13 cellular contexts compared by ENCODE assay signal in genomic region chr5:76954383-76954763, GRCh38. TPM values are rescaled to one million over a fixed set of nuclear protein-coding genes. Genes with fewer than 3 reads are reported as not detected.
DNase-seq lines count a peak whose midpoint lies in the region; ATAC-seq and TF ChIP-seq lines count a peak whose summit lies in the region.
"Had no signal": no experiment of that assay in that cellular context is flagged by ENCODE, and none has a peak within 500 bp of the region (broad histone marks: within the 10 kb centered on the region; RNA-seq: fewer than 3 reads in every experiment).

No MANE protein-coding gene starts in this region.

- peak overlapping the region; percentile 3 for H3K4me3 Mint-ChIP-seq in CD8-positive, alpha-beta T cell
- peak overlapping the region in 5 of 10 donors; percentile 10 to 46 (median 35) for H3K4me3 Mint-ChIP-seq in naive thymus-derived CD4-positive, alpha-beta T cell

- H3K18ac ChIP-seq in trophoblast cell (ENCODE audit: low read length) = no peak overlapping the region

- no peak overlapping the region for H3K27ac Mint-ChIP-seq in CD8-positive, alpha-beta T cell
- H3K27ac Mint-ChIP-seq in naive thymus-derived CD4-positive, alpha-beta T cell = no peak overlapping the region

- no peaks in the 10 kb centered on the region for H3K36me3 ChIP-seq in CD8-positive, alpha-beta T cell (ENCODE audit: insufficient read depth, low read length)
- H3K36me3 ChIP-seq in WERI-Rb-1 (no peaks in the 10 kb centered on the region), trophoblast cell (ENCODE audit: control insufficient read depth in 1 of 2, insufficient read depth in 2 of 2, low read length in 2 of 2) (no peaks in the 10 kb centered on the region)
- H3K36me3 ChIP-seq in naive thymus-derived CD4-positive, alpha-beta T cell (ENCODE audit: control insufficient read depth in 2 of 3, insufficient read depth in 3 of 3, low read length in 3 of 3) = no peaks in the 10 kb centered on the region
- H3K36me3 ChIP-seq: tibial nerve had no signal

- H3K23ac ChIP-seq in trophoblast cell (ENCODE audit: low read length) = no peak overlapping the region

- H3K27me3 ChIP-seq in CD8-positive, alpha-beta T cell (ENCODE audit: insufficient read depth, low read length) = no peaks in the 10 kb centered on the region
- H3K27me3 ChIP-seq in WERI-Rb-1 (ENCODE audit: insufficient read depth, low read depth, severe bottlenecking) (peaks cover 41% of the 10 kb centered on the region), right cardiac atrium (ENCODE audit: control insufficient read depth, insufficient read depth) (no peaks in the 10 kb centered on the region), trophoblast cell (ENCODE audit: insufficient read depth, low read length) (peaks cover 32% of the 10 kb centered on the region)
- H3K27me3 ChIP-seq in naive thymus-derived CD4-positive, alpha-beta T cell (ENCODE audit: control insufficient read depth in 2 of 2, insufficient read depth in 2 of 2, low read length in 2 of 2) = no peaks in the 10 kb centered on the region

- TF ChIP-seq CTCF in CD8-positive, alpha-beta T cell (IDR thresholded peaks at IDR 0.05) = no peak
- TF ChIP-seq CTCF in WERI-Rb-1 (IDR thresholded peaks at IDR 0.05; ENCODE audit: low read depth, low read length) = no peak

- H3K4me1 ChIP-seq in CD8-positive, alpha-beta T cell (ENCODE audit: insufficient read depth, low read length) = no peaks in the 10 kb centered on the region
- H3K4me1 ChIP-seq in right cardiac atrium (ENCODE audit: control insufficient read depth, insufficient read depth, low read length) (no peaks in the 10 kb centered on the region), trophoblast cell (ENCODE audit: control insufficient read depth in 1 of 2, insufficient read depth in 2 of 2, low read length in 2 of 2) (peaks cover 10 to 15% of the 10 kb centered on the region in 2 experiments)
- H3K4me1 ChIP-seq in naive thymus-derived CD4-positive, alpha-beta T cell (ENCODE audit: control insufficient read depth in 2 of 2, insufficient read depth in 2 of 2, low read length in 2 of 2) = no peaks in the 10 kb centered on the region

- no peak overlapping the region for H3K4ac ChIP-seq in trophoblast cell (ENCODE audit: low read depth, low read length)

- H3K27ac ChIP-seq in CD8-positive, alpha-beta T cell (ENCODE audit: low read depth, low read length) = no peak overlapping the region
- H3K27ac ChIP-seq in WERI-Rb-1 (no peak overlapping the region), right cardiac atrium (ENCODE audit: low read length) (peak overlapping the region; percentile 42), trophoblast cell (ENCODE audit: low read depth, low read length) (no peak overlapping the region)
- no peak overlapping the region for H3K27ac ChIP-seq in naive thymus-derived CD4-positive, alpha-beta T cell (ENCODE audit: low read depth, low read length)
- H3K27ac ChIP-seq: tibial nerve had no signal

- CTCF ChIA-PET in CD8-positive, alpha-beta T cell (lab: Charles Lee) = no interaction called here
- CTCF ChIA-PET in naive thymus-derived CD4-positive, alpha-beta T cell (lab: Charles Lee) = no interaction called here

- H3K4me1 Mint-ChIP-seq in CD8-positive, alpha-beta T cell (ENCODE audit: low read depth) = peaks cover 8% of the 10 kb centered on the region
- peaks cover 0 to 12% (median 5%) of the 10 kb centered on the region in 7 donors for H3K4me1 Mint-ChIP-seq in naive thymus-derived CD4-positive, alpha-beta T cell

- no peak overlapping the region for H3K9ac ChIP-seq in trophoblast cell (ENCODE audit: low read length)

- no peak overlapping the region for H3K14ac ChIP-seq in trophoblast cell (ENCODE audit: low read length)

- POLR2A ChIA-PET in CD8-positive, alpha-beta T cell (lab: Charles Lee) = no interaction called here
- POLR2A ChIA-PET in naive thymus-derived CD4-positive, alpha-beta T cell (lab: Charles Lee) = no interaction called here

- H4K91ac ChIP-seq in trophoblast cell (ENCODE audit: low read depth, low read length) = no peak overlapping the region

- peaks cover 39% of the 10 kb centered on the region for H3K27me3 Mint-ChIP-seq in CD8-positive, alpha-beta T cell (ENCODE audit: low read depth)
- peaks cover 36 to 61% (median 41%) of the 10 kb centered on the region in 5 donors for H3K27me3 Mint-ChIP-seq in naive thymus-derived CD4-positive, alpha-beta T cell

- H3K9me3 ChIP-seq in CD8-positive, alpha-beta T cell (ENCODE audit: low read length) = no peaks in the 10 kb centered on the region
- H3K9me3 ChIP-seq in WERI-Rb-1 (ENCODE audit: severe bottlenecking) (no peaks in the 10 kb centered on the region), right cardiac atrium (ENCODE audit: control insufficient read depth, low read length) (no peaks in the 10 kb centered on the region), trophoblast cell (ENCODE audit: insufficient read depth, low read depth, low read length) (peaks cover 4% of the 10 kb centered on the region)
- no peaks in the 10 kb centered on the region for H3K9me3 ChIP-seq in naive thymus-derived CD4-positive, alpha-beta T cell (ENCODE audit: control insufficient read depth in 2 of 3, low read length in 3 of 3)
- H3K9me3 ChIP-seq: tibial nerve had no signal

- no peaks in the 10 kb centered on the region for H3K9me3 Mint-ChIP-seq in CD8-positive, alpha-beta T cell
- no peaks in the 10 kb centered on the region for H3K9me3 Mint-ChIP-seq in naive thymus-derived CD4-positive, alpha-beta T cell

- intact Hi-C loops in CD8-positive, alpha-beta T cell (cut with DNase I, micrococcal nuclease) = no loop called here
- intact Hi-C loops in right cardiac atrium (cut with DNase I) = no loop called here
- intact Hi-C loops in naive thymus-derived CD4-positive, alpha-beta T cell (cut with micrococcal nuclease) = no loop called here

- no peaks in the 10 kb centered on the region for H3K79me1 ChIP-seq in trophoblast cell (ENCODE audit: low read length)

- no peaks in the 10 kb centered on the region for H3K79me2 ChIP-seq in trophoblast cell (ENCODE audit: control insufficient read depth, insufficient read depth, low read length, poor library complexity)

- no peak overlapping the region for H4K8ac ChIP-seq in trophoblast cell (ENCODE audit: low read depth, low read length)

- H2AK5ac ChIP-seq in trophoblast cell (ENCODE audit: low read length) = no peak overlapping the region

- H3K36me3 Mint-ChIP-seq in CD8-positive, alpha-beta T cell = no peaks in the 10 kb centered on the region
- no peaks in the 10 kb centered on the region for H3K36me3 Mint-ChIP-seq in naive thymus-derived CD4-positive, alpha-beta T cell

- H3K4me2 ChIP-seq in trophoblast cell (ENCODE audit: low read length) = peak overlapping the region; percentile 73

- ATAC-seq in CD8-positive, alpha-beta T cell = no peak
- ATAC-seq in right cardiac atrium = peak in 1 of 2 donors; percentile 62
- ATAC-seq in naive thymus-derived CD4-positive, alpha-beta T cell = no peak
- no peak for ATAC-seq in GM18858 (IDR thresholded peaks at IDR 0.05; ENCODE audit: unreplicated experiment)
- ATAC-seq in GM19328 (IDR thresholded peaks at IDR 0.05; ENCODE audit: unreplicated experiment) = no peak
- ATAC-seq: GM12878 had no signal

- H2AFZ ChIP-seq in trophoblast cell (ENCODE audit: insufficient read depth, low read length, poor library complexity) = no peak overlapping the region

- H2BK120ac ChIP-seq in trophoblast cell (ENCODE audit: insufficient read depth, low read length, poor library complexity) = no peak overlapping the region

- H4K12ac ChIP-seq in trophoblast cell (ENCODE audit: low read depth, low read length) = no peak overlapping the region

- no peak overlapping the region for H2BK12ac ChIP-seq in trophoblast cell (ENCODE audit: low read length)

- H3K4me3 ChIP-seq in CD8-positive, alpha-beta T cell (ENCODE audit: low read depth, low read length) = no peak overlapping the region
- H3K4me3 ChIP-seq in WERI-Rb-1 (ENCODE audit: low read depth, low read length) = peak overlapping the region; percentile 31
- H3K4me3 ChIP-seq in right cardiac atrium (ENCODE audit: low read length) = peak overlapping the region; percentile 38
- H3K4me3 ChIP-seq in trophoblast cell (ENCODE audit: low read depth, low read length) = no peak overlapping the region
- H3K4me3 ChIP-seq in naive thymus-derived CD4-positive, alpha-beta T cell (ENCODE audit: low read length) = no peak overlapping the region
- H3K4me3 ChIP-seq: GM12878 had no signal

- H2BK5ac ChIP-seq in trophoblast cell (ENCODE audit: low read depth, low read length, poor library complexity) = no peak overlapping the region

- WGBS in right cardiac atrium = 5% methylated on average over 25 of the region's 25 CpGs
- WGBS in trophoblast cell (ENCODE audit: extremely low coverage, insufficient coverage, insufficient read length) = no CpG with 5 or more reads among the region's 25 CpGs

- no peak for DNase-seq in CD8-positive, alpha-beta T cell
- DNase-seq in WERI-Rb-1 (no peak), right cardiac atrium (peak; percentile 15 to 53 (median 30)), trophoblast cell (no peak), amygdala (lab: John Stamatoyannopoulos, UW) (no peak)
- no peak for DNase-seq in naive thymus-derived CD4-positive, alpha-beta T cell
- DNase-seq: activated CD4-positive, alpha-beta T cell treated with anti-CD3 and anti-CD28 coated beads for 1 hour; stimulated activated CD4-positive, alpha-beta T cell treated with anti-CD3 and anti-CD28 coated beads, Interleukin-4, amount 100 ng/mL, for 24 hours had no signal

RNA-seq across cellular contexts. Expression of gene CRHBP, which starts 1.5 kb away (rescaled TPM):
- total RNA-seq in CD8-positive, alpha-beta T cell = not detected
- 1 to 10 TPM; 3.0 to 5.0 (median 4.3) TPM for total RNA-seq in right cardiac atrium
- polyA plus RNA-seq in right cardiac atrium = 4.5 TPM
- 0.07 and 0.08 TPM in 2 replicates for polyA plus RNA-seq in trophoblast cell (2013)
- 1 to 10 TPM in 1 of 5 experiments, under 1 TPM in 1, not detected in 3; 0.60 to 3.2 TPM for total RNA-seq in naive thymus-derived CD4-positive, alpha-beta T cell
- polyA plus RNA-seq in naive thymus-derived CD4-positive, alpha-beta T cell = not detected
- total RNA-seq: fibroblast of villous mesenchyme, GM12878 had no signal

Comparison
In these comparisons a context has a peak if more than half of its experiments do, and no peak if none do; other contexts are left out.
1. DNase-seq: peak in right cardiac atrium (3 of 3); none in CD8-positive, alpha-beta T cell (0 of 7), WERI-Rb-1 (single experiment), trophoblast cell (0 of 2), naive thymus-derived CD4-positive, alpha-beta T cell (0 of 9) and amygdala (0 of 56).
2. H3K4me3 ChIP-seq: peak in WERI-Rb-1 (single experiment) and right cardiac atrium (single experiment); none in CD8-positive, alpha-beta T cell (single experiment), trophoblast cell (single experiment) and naive thymus-derived CD4-positive, alpha-beta T cell (single experiment).